Comparison of ENCODE assay signal across 9 cellular contexts in the genomic region with DNA sequence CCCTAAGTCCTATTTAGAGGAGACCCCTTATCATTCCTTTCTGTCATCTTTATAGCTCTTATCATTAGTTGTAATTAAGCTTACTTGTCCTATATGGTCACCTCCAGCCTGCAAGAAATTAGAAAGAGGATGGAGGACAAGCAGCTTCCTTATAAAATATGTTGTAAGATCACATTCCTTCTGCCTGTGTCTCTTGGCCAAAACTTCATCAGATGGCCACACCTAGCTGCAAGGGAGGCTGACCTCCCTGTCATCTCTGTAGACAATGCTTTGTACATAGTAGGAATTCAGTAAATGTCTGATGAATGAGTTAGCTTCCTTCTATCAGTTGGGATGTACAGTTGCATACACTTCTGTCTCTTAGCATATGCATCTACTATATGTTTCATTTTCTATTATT. TPM values are rescaled to one million over a fixed set of nuclear protein-coding genes. Genes with fewer than 3 reads are reported as not detected.
DNase-seq lines count a peak whose midpoint lies in the region; ATAC-seq and TF ChIP-seq lines count a peak whose summit lies in the region.
"Had no signal": no experiment of that assay in that cellular context is flagged by ENCODE, and none has a peak within 500 bp of the region (broad histone marks: within the 10 kb centered on the region; RNA-seq: fewer than 3 reads in every experiment).

No MANE protein-coding gene starts in this region.

- peaks cover 12% of the 10 kb centered on the region for H3K4me1 ChIP-seq in GM23338 (ENCODE audit: insufficient read depth)
- H3K4me1 ChIP-seq in OCI-LY7 (ENCODE audit: insufficient read depth, low read length, poor library complexity, severe bottlenecking): peaks cover 14% of the 10 kb centered on the region
- H3K4me1 ChIP-seq in endocrine pancreas (ENCODE audit: control insufficient read depth, insufficient read depth, low read length): peaks cover 7% of the 10 kb centered on the region
- H3K4me1 ChIP-seq in neural progenitor cell: peaks cover 10% of the 10 kb centered on the region
- peaks cover 0 to 27% (median 17%) of the 10 kb centered on the region in 4 donors for H3K4me1 ChIP-seq in sigmoid colon

- H3K79me2 ChIP-seq in GM23338 (replicated peaks; ENCODE audit: insufficient read depth): peaks cover 39% of the 10 kb centered on the region
- H3K79me2 ChIP-seq in OCI-LY7 (ENCODE audit: insufficient read depth, low read depth, low read length): peaks cover 30% of the 10 kb centered on the region
- H3K79me2 ChIP-seq in neural progenitor cell (ENCODE audit: low read depth): peaks cover 43% of the 10 kb centered on the region

- H3K27me3 ChIP-seq in GM23338 (ENCODE audit: insufficient read depth) (no peaks in the 10 kb centered on the region), endocrine pancreas (ENCODE audit: control insufficient read depth, insufficient read depth, low read length) (no peaks in the 10 kb centered on the region), neural progenitor cell (no peaks in the 10 kb centered on the region), sigmoid colon (no peaks in the 10 kb centered on the region)
- H3K27me3 ChIP-seq: Peyer's patch had no signal

- peaks cover 6% of the 10 kb centered on the region for H3K9me3 Mint-ChIP-seq in GM23338
- peaks cover 9% of the 10 kb centered on the region for H3K9me3 Mint-ChIP-seq in neural progenitor cell

- peak overlapping the region; percentile 93 for H3K4me3 Mint-ChIP-seq in GM23338
- H3K4me3 Mint-ChIP-seq in neural progenitor cell: peak overlapping the region; percentile 90

- TF ChIP-seq CTCF in GM23338 (conservative IDR thresholded peaks at IDR 0.05; ENCODE audit: low read depth in 2 of 2) (no peak), OCI-LY7 (conservative IDR thresholded peaks at IDR 0.05; ENCODE audit: low read length) (no peak), neural progenitor cell (IDR thresholded peaks at IDR 0.05) (no peak), sigmoid colon (IDR thresholded peaks at IDR 0.05) (no peak)

- POLR2A ChIA-PET in OCI-LY7 (lab: Charles Lee): interaction anchor here (0.5 to 1.5 kb wide), 5 partner anchors 8 to 81 kb away, joined by 3 to 4 read pairs (median 3); no protein-coding TSS in a partner anchor

- no peak overlapping the region for H2AFZ ChIP-seq in GM23338
- no peak overlapping the region for H2AFZ ChIP-seq in OCI-LY7 (ENCODE audit: low read length)
- H2AFZ ChIP-seq in neural progenitor cell (replicated peaks): no peak overlapping the region

- H3K4me3 ChIP-seq in GM23338 (peak overlapping the region; percentile 91; the same call in 1 of the 2 replicates), OCI-LY7 (ENCODE audit: low read depth, low read length, poor library complexity, severe bottlenecking) (peak overlapping the region; percentile 94), endocrine pancreas (ENCODE audit: control insufficient read depth, insufficient read depth, low read length) (peak overlapping the region; percentile 100), neural progenitor cell (no peak overlapping the region), sigmoid colon (no peak overlapping the region)

- H4K20me1 ChIP-seq in GM23338 (replicated peaks; ENCODE audit: insufficient read depth) (peaks cover 22% of the 10 kb centered on the region), OCI-LY7 (ENCODE audit: insufficient read depth, low read length) (peaks cover 9% of the 10 kb centered on the region; the same call in 1 of the 2 replicates), neural progenitor cell (ENCODE audit: low read depth) (peaks cover 13% of the 10 kb centered on the region)

- H3K36me3 ChIP-seq in GM23338 (ENCODE audit: insufficient read depth) (peaks cover 49% of the 10 kb centered on the region), OCI-LY7 (ENCODE audit: insufficient read depth, low read length) (peaks cover 72% of the 10 kb centered on the region), endocrine pancreas (ENCODE audit: control insufficient read depth, insufficient read depth, low read length) (peaks cover 10% of the 10 kb centered on the region), neural progenitor cell (peaks cover 22% of the 10 kb centered on the region), sigmoid colon (peaks cover 28 to 52% (median 38%) of the 10 kb centered on the region in 4 donors)

- H3K36me3 Mint-ChIP-seq in GM23338 (ENCODE audit: low read depth): peaks cover 65% of the 10 kb centered on the region
- peaks cover 44% of the 10 kb centered on the region for H3K36me3 Mint-ChIP-seq in neural progenitor cell

- H3K9me2 ChIP-seq in GM23338 (ENCODE audit: insufficient read depth) (no peaks in the 10 kb centered on the region), OCI-LY7 (ENCODE audit: insufficient read depth, low read length) (no peaks in the 10 kb centered on the region)

- H3K9me3 ChIP-seq in OCI-LY7 (ENCODE audit: low read length) (peaks cover 18% of the 10 kb centered on the region), endocrine pancreas (ENCODE audit: control insufficient read depth, low read length) (peaks cover 2% of the 10 kb centered on the region), neural progenitor cell (ENCODE audit: low read depth) (no peaks in the 10 kb centered on the region), sigmoid colon (no peaks in the 10 kb centered on the region)

- H3K4me2 ChIP-seq in GM23338 (peak overlapping the region; percentile 98), OCI-LY7 (ENCODE audit: low read length) (peak overlapping the region; percentile 88), neural progenitor cell (peak overlapping the region; percentile 94)

- H3K9ac ChIP-seq in endocrine pancreas (ENCODE audit: control insufficient read depth, insufficient read depth, low read length): no peak overlapping the region
- H3K9ac ChIP-seq in neural progenitor cell: no peak overlapping the region

- no TSS peak for BruUV-seq in OCI-LY7 (replicated peaks; lab: Mats Ljungman, UMichigan)

- H3K27me3 Mint-ChIP-seq in GM23338 (ENCODE audit: insufficient read depth, low read depth, poor library complexity) (peaks cover 4% of the 10 kb centered on the region), neural progenitor cell (ENCODE audit: insufficient read depth, low read depth) (no peaks in the 10 kb centered on the region)

- H3K27ac ChIP-seq in GM23338 (ENCODE audit: low read depth) (no peak overlapping the region), OCI-LY7 (ENCODE audit: low read depth, low read length, poor library complexity, severe bottlenecking) (no peak overlapping the region), neural progenitor cell (no peak overlapping the region), sigmoid colon (no peak overlapping the region)

- ATAC-seq in GM23338 (no peak), GM18505 (IDR thresholded peaks at IDR 0.05; ENCODE audit: unreplicated experiment) (no peak)

- intact Hi-C loops in OCI-LY7 (cut with micrococcal nuclease; ENCODE audit: unreplicated experiment) (no loop called here), sigmoid colon (cut with DNase I) (loop anchor here (5.0 kb wide), 2 partner anchors 101 to 211 kb away; no protein-coding TSS in a partner anchor)

- no peak for TF ChIP-seq EP300 in sigmoid colon (IDR thresholded peaks at IDR 0.05)

- H3K27ac Mint-ChIP-seq in GM23338 (no peak overlapping the region), neural progenitor cell (no peak overlapping the region)

- TF ChIP-seq POLR2A in GM18505 (IDR thresholded peaks at IDR 0.05; ENCODE audit: borderline replicate concordance, extremely low read depth, insufficient read depth, insufficient read length) (no peak), sigmoid colon (IDR thresholded peaks at IDR 0.05) (no peak)

- CTCF ChIA-PET in OCI-LY7 (lab: Charles Lee; ENCODE audit: unreplicated experiment): no interaction called here

- no peaks in the 10 kb centered on the region; the same call in 1 of the 2 replicates for H3F3A ChIP-seq in GM23338 (replicated peaks; ENCODE audit: low read depth)
- peaks cover 14% of the 10 kb centered on the region for H3F3A ChIP-seq in neural progenitor cell (ENCODE audit: low read depth)

- DNase-seq in GM23338 (ENCODE audit: low spot score) (no peak), OCI-LY7 (ENCODE audit: low spot score) (peak; percentile 16), neural progenitor cell (ENCODE audit: low spot score) (no peak), sigmoid colon (no peak), hepatic stellate cell (ENCODE audit: low spot score) (no peak)
- DNase-seq: Peyer's patch; stimulated activated naive CD4-positive, alpha-beta T cell treated with Interleukin-2 at 50 U/mL for 16 hours had no signal

- peaks cover 12% of the 10 kb centered on the region for H3K4me1 Mint-ChIP-seq in GM23338
- H3K4me1 Mint-ChIP-seq in neural progenitor cell: peaks cover 9% of the 10 kb centered on the region

TF ChIP-seq in GM23338, 12 proteins besides CTCF, POLR2A, EP300 and RAD21:
- no peak for TF ChIP-seq ZNF331 (CRISPR knock-in tag; IDR thresholded peaks at IDR 0.05; ENCODE audit: low read depth)

RNA-seq across cellular contexts. Expression of gene TTC19, which starts 1.9 kb away (rescaled TPM):
- 92.2 and 93.5 TPM in 2 replicates for total RNA-seq in GM23338 (2014; rRNA removed; shearing (Covaris generic))
- polyA plus RNA-seq in GM23338 (2016; fragmentation: Nextera tagmentation; extraction: Ambion mirVana): 23.1 and 30.3 TPM in 2 replicates
- total RNA-seq in OCI-LY7 (2014; rRNA removed; shearing (Covaris generic)): 42.0 and 57.3 TPM in 2 replicates
- total RNA-seq in OCI-LY7 (2022): 43.2 and 43.7 TPM in 2 replicates
- total RNA-seq in neural progenitor cell (ENCODE audit: low replicate concordance): 47.1 and 52.9 TPM in 2 replicates
- 10 to 100 TPM; 41.0 to 59.1 (median 42.8) TPM for total RNA-seq in sigmoid colon
- 10 to 100 TPM; 24.6 to 33.5 (median 32.3) TPM for polyA plus RNA-seq in sigmoid colon

RNA-seq across cellular contexts. Expression of gene ZSWIM7, which starts 2.0 kb away (rescaled TPM):
- 16.3 and 17.5 TPM in 2 replicates for total RNA-seq in GM23338 (2014; rRNA removed; shearing (Covaris generic))
- polyA plus RNA-seq in GM23338 (2016; fragmentation: Nextera tagmentation; extraction: Ambion mirVana): 48.0 and 50.4 TPM in 2 replicates
- total RNA-seq in OCI-LY7 (2014; rRNA removed; shearing (Covaris generic)): 27.2 and 34.7 TPM in 2 replicates
- total RNA-seq in OCI-LY7 (2022): 27.4 and 33.2 TPM in 2 replicates
- 36.2 and 43.9 TPM in 2 replicates for total RNA-seq in neural progenitor cell (ENCODE audit: low replicate concordance)
- total RNA-seq in sigmoid colon: 10 to 100 TPM; 13.0 to 25.8 (median 18.3) TPM
- polyA plus RNA-seq in sigmoid colon: 10 to 100 TPM; 35.0 to 55.5 (median 46.2) TPM

RNA-seq across cellular contexts. Expression of gene ADORA2B, which starts 56.6 kb away (rescaled TPM):
- 7.9 and 13.1 TPM in 2 replicates for total RNA-seq in GM23338 (2014; rRNA removed; shearing (Covaris generic))
- 2.7 and 3.3 TPM in 2 replicates for polyA plus RNA-seq in GM23338 (2016; fragmentation: Nextera tagmentation; extraction: Ambion mirVana)
- not detected in 2 replicates for total RNA-seq in OCI-LY7 (2014; rRNA removed; shearing (Covaris generic))
- total RNA-seq in OCI-LY7 (2022): not detected in 2 replicates
- total RNA-seq in neural progenitor cell (ENCODE audit: low replicate concordance): 1.9 and 4.4 TPM in 2 replicates
- 1 to 10 TPM; 2.2 to 5.4 (median 3.9) TPM for total RNA-seq in sigmoid colon
- 10 to 100 TPM in 2 of 3 donors, 1 to 10 TPM in 1; 9.9 to 21.4 (median 12.0) TPM for polyA plus RNA-seq in sigmoid colon

Comparison
In these comparisons a context has a peak if more than half of its experiments do, and no peak if none do; other contexts are left out.
1. H3K4me3 ChIP-seq: peak in GM23338 (single experiment), OCI-LY7 (single experiment) and endocrine pancreas (single experiment); none in neural progenitor cell (single experiment) and sigmoid colon (0 of 4).
2. Peak in every context shown above with its lines, with median percentiles within 50 percentile points of each other: H3K4me2 ChIP-seq.